9 cellular contexts compared by ENCODE assay signal in genomic region chr6:28447512-28447906, GRCh38. TPM values are rescaled to one million over a fixed set of nuclear protein-coding genes. Genes with fewer than 3 reads are reported as not detected.
A peak's percentile ranks its signal among the peaks of the same experiment; 100 is the strongest.
DNase-seq lines count a peak whose midpoint lies in the region; ATAC-seq and TF ChIP-seq lines count a peak whose summit lies in the region.
"Not testable (repeated sequence)": the region's sequence is repeated elsewhere in the genome, so short reads cannot be mapped to it uniquely, and the experiment has no call there.
"Had no signal": no experiment of that assay in that cellular context is flagged by ENCODE, and none has a peak within 500 bp of the region (broad histone marks: within the 10 kb centered on the region; RNA-seq: fewer than 3 reads in every experiment).

No MANE protein-coding gene starts in this region.

- not testable (repeated sequence) for H3K79me1 ChIP-seq in mesenchymal stem cell (replicated peaks; ENCODE audit: low read length, poor library complexity, severe bottlenecking)

- not testable (repeated sequence) for H4K91ac ChIP-seq in mesenchymal stem cell (ENCODE audit: low read length)

- not testable (repeated sequence) for H4K8ac ChIP-seq in mesenchymal stem cell (ENCODE audit: low read length)

- in situ Hi-C loops in HAP-1 (cut with MboI; ENCODE audit: low sequenced_read_pairs), result not testable (repeated sequence)

- H3K4me3 ChIP-seq in A673 (ENCODE audit: low read depth, low read length, poor library complexity, severe bottlenecking), result peak overlapping the region; percentile 55
- peak overlapping the region; percentile 33 for H3K4me3 ChIP-seq in HAP-1
- H3K4me3 ChIP-seq in fibroblast of the aortic adventitia (ENCODE audit: low read depth, low read length), result peak overlapping the region; percentile 68
- H3K4me3 ChIP-seq in mesenchymal stem cell (ENCODE audit: insufficient read depth in 1 of 2, low read depth in 1 of 2, low read length in 2 of 2), result peak overlapping the region in 1 of 2 experiments; percentile 87

- H3K4me1 ChIP-seq in A673 (ENCODE audit: insufficient read depth, low read length, poor library complexity, severe bottlenecking); mesenchymal stem cell (ENCODE audit: control insufficient read depth, insufficient read depth, low read depth, low read length): not testable (repeated sequence)
- H3K4me1 ChIP-seq in HAP-1, result peaks cover 16% of the 10 kb centered on the region

- not testable (repeated sequence) for H2AFZ ChIP-seq in mesenchymal stem cell (ENCODE audit: low read depth, low read length)

- H3K4me3 Mint-ChIP-seq in T-cell (peak overlapping the region in 2 of 3 donors; percentile 58 to 84), chondrocyte (ENCODE audit: unreplicated experiment) (peak overlapping the region; percentile 82), osteocyte (ENCODE audit: unreplicated experiment) (peak overlapping the region; percentile 73)
- H3K4me3 Mint-ChIP-seq in activated naive CD4-positive, alpha-beta T cell treated with anti-CD3 and anti-CD28 coated beads, Interleukin-2, amount 10 ng/mL, durations not matched to agents 7 days and 5 days, result peak overlapping the region; percentile 66

- not testable (repeated sequence) for H2BK5ac ChIP-seq in mesenchymal stem cell (ENCODE audit: low read depth, low read length, poor library complexity, severe bottlenecking)

- BruUV-seq in A673 (replicated peaks; lab: Mats Ljungman, UMichigan), result not testable (repeated sequence)

- not testable (repeated sequence) for TF ChIP-seq CTCF in A673 (conservative IDR thresholded peaks at IDR 0.05; ENCODE audit: low read depth, low read length); chondrocyte (IDR thresholded peaks at IDR 0.05); fibroblast of the aortic adventitia (IDR thresholded peaks at IDR 0.05; ENCODE audit: insufficient read depth, low read length); osteocyte (IDR thresholded peaks at IDR 0.05)

- H3K9ac ChIP-seq in mesenchymal stem cell (ENCODE audit: low read length), result peak overlapping the region; percentile 78

- CTCF ChIA-PET in A673 (lab: Charles Lee); T-cell (lab: Charles Lee); activated naive CD4-positive, alpha-beta T cell treated with anti-CD3 and anti-CD28 coated beads, Interleukin-2, amount 10 ng/mL, durations not matched to agents 7 days and 5 days (lab: Charles Lee): not testable (repeated sequence)

- not testable (repeated sequence) for H3K18ac ChIP-seq in mesenchymal stem cell (ENCODE audit: low read depth in 1 of 2, low read length in 2 of 2)

- H3K27me3 Mint-ChIP-seq in T-cell (peaks cover 15 to 39% of the 10 kb centered on the region in 2 donors), osteocyte (ENCODE audit: unreplicated experiment) (peaks cover 35% of the 10 kb centered on the region)
- peaks cover 17% of the 10 kb centered on the region for H3K27me3 Mint-ChIP-seq in activated naive CD4-positive, alpha-beta T cell treated with anti-CD3 and anti-CD28 coated beads, Interleukin-2, amount 10 ng/mL, durations not matched to agents 7 days and 5 days
- not testable (repeated sequence) for H3K27me3 Mint-ChIP-seq in chondrocyte (ENCODE audit: low read depth)

- not testable (repeated sequence) for H2BK12ac ChIP-seq in mesenchymal stem cell (ENCODE audit: low read length in 2 of 2)

- H3K23ac ChIP-seq in mesenchymal stem cell (ENCODE audit: low read length in 2 of 2), result not testable (repeated sequence)

- POLR2A ChIA-PET in A673 (lab: Charles Lee; ENCODE audit: low non-redundant PET), result interaction anchor here (0.5 kb wide), 1 partner anchor 46 kb away, joined by 3 read pairs; no protein-coding TSS in a partner anchor
- POLR2A ChIA-PET in T-cell (lab: Charles Lee), result not testable (repeated sequence)

- not testable (repeated sequence) for H3K9me3 Mint-ChIP-seq in T-cell; chondrocyte (ENCODE audit: low read depth); osteocyte (ENCODE audit: unreplicated experiment)
- H3K9me3 Mint-ChIP-seq in activated naive CD4-positive, alpha-beta T cell treated with anti-CD3 and anti-CD28 coated beads, Interleukin-2, amount 10 ng/mL, durations not matched to agents 7 days and 5 days, result peaks cover 23% of the 10 kb centered on the region

- peak overlapping the region; percentile 9 for H2BK120ac ChIP-seq in mesenchymal stem cell (ENCODE audit: low read depth, low read length)

- not testable (repeated sequence) for H3K4ac ChIP-seq in mesenchymal stem cell (ENCODE audit: low read depth in 1 of 2, low read length in 2 of 2)

- H3K36me3 ChIP-seq in A673 (ENCODE audit: insufficient read depth, low read length, poor library complexity, severe bottlenecking); HAP-1 (replicated peaks); mesenchymal stem cell (ENCODE audit: control insufficient read depth in 1 of 2, insufficient read depth in 2 of 2, low read depth in 1 of 2, low read length in 2 of 2): not testable (repeated sequence)

- H2AK5ac ChIP-seq in mesenchymal stem cell (ENCODE audit: low read length, severe bottlenecking), result not testable (repeated sequence)

- H3K4me1 Mint-ChIP-seq in T-cell (peaks cover 33 to 38% (median 35%) of the 10 kb centered on the region in 3 donors), chondrocyte (ENCODE audit: low read depth) (peaks cover 17% of the 10 kb centered on the region), osteocyte (ENCODE audit: unreplicated experiment) (peaks cover 15% of the 10 kb centered on the region)
- peaks cover 53% of the 10 kb centered on the region for H3K4me1 Mint-ChIP-seq in activated naive CD4-positive, alpha-beta T cell treated with anti-CD3 and anti-CD28 coated beads, Interleukin-2, amount 10 ng/mL, durations not matched to agents 7 days and 5 days

- peak overlapping the region; percentile 68 for H3K4me2 ChIP-seq in mesenchymal stem cell (ENCODE audit: low read length, poor library complexity, severe bottlenecking)

- H3K36me3 Mint-ChIP-seq in T-cell; chondrocyte (ENCODE audit: low read depth); osteocyte (ENCODE audit: unreplicated experiment): not testable (repeated sequence)
- H3K36me3 Mint-ChIP-seq in activated naive CD4-positive, alpha-beta T cell treated with anti-CD3 and anti-CD28 coated beads, Interleukin-2, amount 10 ng/mL, durations not matched to agents 7 days and 5 days, result peaks cover 32% of the 10 kb centered on the region

- intact Hi-C loops in A673 (cut with micrococcal nuclease; ENCODE audit: unreplicated experiment), result not testable (repeated sequence)

- ATAC-seq in T-cell (replicated peaks in 1 of 4), result not testable (repeated sequence)

- H3K27ac Mint-ChIP-seq in T-cell; activated naive CD4-positive, alpha-beta T cell treated with anti-CD3 and anti-CD28 coated beads, Interleukin-2, amount 10 ng/mL, durations not matched to agents 7 days and 5 days; chondrocyte (ENCODE audit: unreplicated experiment); osteocyte (ENCODE audit: unreplicated experiment): not testable (repeated sequence)

- H2BK15ac ChIP-seq in mesenchymal stem cell (ENCODE audit: low read depth, poor library complexity, severe bottlenecking), result not testable (repeated sequence)

- not testable (repeated sequence) for H3K14ac ChIP-seq in mesenchymal stem cell (ENCODE audit: low read length in 2 of 2)

- H3K27ac ChIP-seq in A673 (ENCODE audit: low read depth, low read length, poor library complexity, severe bottlenecking), result peak overlapping the region; percentile 63
- not testable (repeated sequence) for H3K27ac ChIP-seq in mesenchymal stem cell (ENCODE audit: low read length, poor library complexity, severe bottlenecking)

- H3K9me3 ChIP-seq in A673 (ENCODE audit: low read depth, low read length, poor library complexity, severe bottlenecking); HAP-1; mesenchymal stem cell (ENCODE audit: control insufficient read depth, low read length): not testable (repeated sequence)

- DNase-seq in A673 (ENCODE audit: low spot score); HAP-1 (ENCODE audit: low spot score in 2 of 2); T-cell; activated naive CD4-positive, alpha-beta T cell treated with anti-CD3 and anti-CD28 coated beads, Interleukin-2, amount 10 ng/mL, durations not matched to agents 7 days and 5 days; chondrocyte (ENCODE audit: low spot score); fibroblast of the aortic adventitia (ENCODE audit: low read depth); mesenchymal stem cell; osteocyte (ENCODE audit: extremely low spot score, unreplicated experiment): not testable (repeated sequence)

- not testable (repeated sequence) for H3K27me3 ChIP-seq in A673 (replicated peaks; ENCODE audit: insufficient read depth, low read depth, low read length, poor library complexity); HAP-1 (ENCODE audit: low read depth); mesenchymal stem cell (ENCODE audit: control insufficient read depth in 1 of 2, insufficient read depth in 1 of 2, low read length in 2 of 2)

RNA-seq across cellular contexts. Expression of gene ZSCAN23, which starts 4.2 kb away (rescaled TPM):
- total RNA-seq in A673 (2021), result 5.4 and 8.3 TPM in 2 replicates
- total RNA-seq in T-cell, result 1 to 10 TPM; 1.3 to 3.5 (median 1.7) TPM
- total RNA-seq in chondrocyte, result 2.1 to 3.5 TPM (median 3.3 TPM) in 3 replicates
- total RNA-seq in fibroblast of the aortic adventitia (ENCODE audit: low replicate concordance), result 6.7 and 12.0 TPM in 2 replicates
- polyA plus RNA-seq in mesenchymal stem cell (2013, experiment 1 of 2), result 0.64 TPM
- 1.0 TPM for polyA plus RNA-seq in mesenchymal stem cell (2013, experiment 2 of 2)
- 5.4 and 6.0 TPM in 2 replicates for total RNA-seq in osteocyte
- polyA plus RNA-seq: foreskin keratinocyte had no signal

RNA-seq across cellular contexts. Expression of gene ZSCAN12, which starts 48.0 kb away (rescaled TPM):
- total RNA-seq in A673 (2021) (12.1 and 13.1 TPM in 2 replicates), T-cell (1 to 10 TPM; 3.8 to 8.2 (median 6.8) TPM), chondrocyte (3.7 to 5.1 TPM (median 4.1 TPM) in 3 replicates), fibroblast of the aortic adventitia (ENCODE audit: low replicate concordance) (6.5 and 11.0 TPM in 2 replicates), osteocyte (4.5 and 5.7 TPM in 2 replicates)
- 2.5 TPM for polyA plus RNA-seq in mesenchymal stem cell (2013, experiment 1 of 2)
- 2.4 TPM for polyA plus RNA-seq in mesenchymal stem cell (2013, experiment 2 of 2)
